In the genomic region with DNA sequence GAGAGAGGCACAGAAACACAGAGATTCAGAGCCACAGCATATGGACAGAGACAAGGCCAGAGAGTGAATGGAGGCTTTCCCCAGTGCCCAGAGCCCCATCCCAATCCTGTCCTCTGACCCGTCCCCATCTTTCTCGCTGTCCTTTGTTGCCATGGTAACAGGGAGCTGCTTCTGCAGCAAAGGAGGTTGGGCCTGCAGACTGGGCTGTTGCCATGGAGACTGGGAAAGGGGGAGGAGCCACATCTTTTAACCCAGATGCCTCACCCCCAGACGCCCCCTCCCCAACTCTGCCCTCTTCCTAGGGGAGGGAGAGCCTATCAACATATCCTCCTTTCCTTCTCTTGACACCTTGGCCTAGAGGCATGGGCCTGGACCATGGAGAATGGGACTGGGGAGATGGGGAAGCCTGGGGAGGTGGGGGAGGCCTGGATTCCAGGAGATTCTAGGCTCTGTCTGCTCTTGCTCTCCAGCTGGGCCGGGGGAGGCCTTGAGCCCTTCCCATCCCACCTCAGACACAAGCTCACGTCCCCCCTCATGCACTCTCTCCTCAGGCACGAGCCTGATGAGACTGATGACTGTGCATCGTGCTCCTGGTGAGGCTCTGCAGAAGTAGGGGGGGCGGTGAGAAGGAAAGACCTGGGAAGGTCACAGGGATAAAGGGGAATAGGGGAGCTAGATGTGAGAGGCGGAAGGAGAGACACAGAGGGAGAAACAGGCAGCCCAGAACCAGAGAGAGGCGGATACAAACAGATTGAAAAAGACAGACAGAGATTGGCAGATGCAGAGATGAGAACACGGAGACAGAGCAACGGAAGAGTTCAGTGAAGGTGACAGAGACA, we compare ENCODE assay signal across 9 cellular contexts. TPM values are rescaled to one million over a fixed set of nuclear protein-coding genes. Genes with fewer than 3 reads are reported as not detected.
A peak's percentile ranks its signal among the peaks of the same experiment; 100 is the strongest.
DNase-seq lines count a peak whose midpoint lies in the region; ATAC-seq lines count a peak whose summit lies in the region.
"Had no signal": no experiment of that assay in that cellular context is flagged by ENCODE, and none has a peak within 500 bp of the region (broad histone marks: within the 10 kb centered on the region; RNA-seq: fewer than 3 reads in every experiment).

No MANE protein-coding gene starts in this region.

- H3K27ac Mint-ChIP-seq in activated CD4-positive, alpha-beta T cell treated with anti-CD3 and anti-CD28 coated beads, Interleukin-2, amount 10 ng/mL, durations not matched to agents 24 days and 14 days, result no peak overlapping the region
- no peak overlapping the region for H3K27ac Mint-ChIP-seq in stimulated activated memory B cell treated with anti-CD40 and anti-IgM and Interleukin-4, amounts not matched to agents 10 μg/mL and 1 μg/mL and 100 μg/mL, for 72 hours

- intact Hi-C loops in activated CD4-positive, alpha-beta T cell treated with anti-CD3 and anti-CD28 coated beads, Interleukin-2, amount 10 ng/mL, durations not matched to agents 24 days and 14 days (cut with micrococcal nuclease), result loop anchor here (5.0 kb wide), 1 partner anchor 36 kb away; no protein-coding TSS in a partner anchor

- H3K4me1 Mint-ChIP-seq in activated CD4-positive, alpha-beta T cell treated with anti-CD3 and anti-CD28 coated beads, Interleukin-2, amount 10 ng/mL, durations not matched to agents 24 days and 14 days, result peaks cover 26% of the 10 kb centered on the region
- peaks cover 44% of the 10 kb centered on the region for H3K4me1 Mint-ChIP-seq in stimulated activated memory B cell treated with anti-CD40 and anti-IgM and Interleukin-4, amounts not matched to agents 10 μg/mL and 1 μg/mL and 100 μg/mL, for 72 hours

- no peak for ATAC-seq in stimulated activated memory B cell treated with anti-CD40 and anti-IgM and Interleukin-4, amounts not matched to agents 10 μg/mL and 1 μg/mL and 100 μg/mL, for 72 hours

- peak; percentile 16 for DNase-seq in activated CD4-positive, alpha-beta T cell treated with anti-CD3 and anti-CD28 coated beads for 48 hours
- DNase-seq in activated CD4-positive, alpha-beta T cell treated with anti-CD3 and anti-CD28 coated beads, Interleukin-2, amount 10 ng/mL, durations not matched to agents 24 days and 14 days, result no peak
- peak; percentile 73 for DNase-seq in NCI-H1694 treated with DMSO at 0.1 percent for 48 hours (lab: John Stamatoyannopoulos, UW)
- DNase-seq in cerebellum (ENCODE audit: low spot score), result peak; percentile 90
- DNase-seq in HK-2 (ENCODE audit: unreplicated experiment), result no peak
- DNase-seq in effector CD4-positive, alpha-beta T cell, result no peak
- no peak for DNase-seq in SIG-M5 treated with dmso at 0.1 percent for 504 hours (lab: John Stamatoyannopoulos, UW; ENCODE audit: unreplicated experiment)
- DNase-seq: lower lobe of right lung had no signal

- H3K27me3 Mint-ChIP-seq in activated CD4-positive, alpha-beta T cell treated with anti-CD3 and anti-CD28 coated beads, Interleukin-2, amount 10 ng/mL, durations not matched to agents 24 days and 14 days, result peaks cover 62% of the 10 kb centered on the region
- peaks cover 68% of the 10 kb centered on the region for H3K27me3 Mint-ChIP-seq in stimulated activated memory B cell treated with anti-CD40 and anti-IgM and Interleukin-4, amounts not matched to agents 10 μg/mL and 1 μg/mL and 100 μg/mL, for 72 hours

- no peaks in the 10 kb centered on the region for H3K9me3 Mint-ChIP-seq in activated CD4-positive, alpha-beta T cell treated with anti-CD3 and anti-CD28 coated beads, Interleukin-2, amount 10 ng/mL, durations not matched to agents 24 days and 14 days
- H3K9me3 Mint-ChIP-seq in stimulated activated memory B cell treated with anti-CD40 and anti-IgM and Interleukin-4, amounts not matched to agents 10 μg/mL and 1 μg/mL and 100 μg/mL, for 72 hours, result no peaks in the 10 kb centered on the region

- H3K4me3 Mint-ChIP-seq in activated CD4-positive, alpha-beta T cell treated with anti-CD3 and anti-CD28 coated beads, Interleukin-2, amount 10 ng/mL, durations not matched to agents 24 days and 14 days, result no peak overlapping the region
- H3K4me3 Mint-ChIP-seq in stimulated activated memory B cell treated with anti-CD40 and anti-IgM and Interleukin-4, amounts not matched to agents 10 μg/mL and 1 μg/mL and 100 μg/mL, for 72 hours, result peak overlapping the region; percentile 1

- H3K36me3 Mint-ChIP-seq in activated CD4-positive, alpha-beta T cell treated with anti-CD3 and anti-CD28 coated beads, Interleukin-2, amount 10 ng/mL, durations not matched to agents 24 days and 14 days (ENCODE audit: low read depth), result peaks cover 3% of the 10 kb centered on the region
- no peaks in the 10 kb centered on the region for H3K36me3 Mint-ChIP-seq in stimulated activated memory B cell treated with anti-CD40 and anti-IgM and Interleukin-4, amounts not matched to agents 10 μg/mL and 1 μg/mL and 100 μg/mL, for 72 hours

RNA-seq across cellular contexts. Expression of a gene that starts 2.1 kb away (rescaled TPM):
- 0.68 and 1.2 TPM in 2 replicates for total RNA-seq in activated CD4-positive, alpha-beta T cell treated with anti-CD3 and anti-CD28 coated beads, Interleukin-2, amount 10 ng/mL, durations not matched to agents 24 days and 14 days
- total RNA-seq in cerebellum, result 122 TPM

RNA-seq across cellular contexts. Expression of a gene that starts 37.1 kb away (rescaled TPM):
- total RNA-seq in activated CD4-positive, alpha-beta T cell treated with anti-CD3 and anti-CD28 coated beads, Interleukin-2, amount 10 ng/mL, durations not matched to agents 24 days and 14 days, result 37.2 and 41.5 TPM in 2 replicates
- total RNA-seq in cerebellum, result 62.8 TPM

Comparison
In these comparisons a context has a peak if more than half of its experiments do, and no peak if none do; other contexts are left out.
1. DNase-seq: peak in activated CD4-positive, alpha-beta T cell treated with anti-CD3 and anti-CD28 coated beads for 48 hours (single experiment), NCI-H1694 treated with DMSO at 0.1 percent for 48 hours (single experiment) and cerebellum (single experiment); none in activated CD4-positive, alpha-beta T cell treated with anti-CD3 and anti-CD28 coated beads, Interleukin-2, amount 10 ng/mL, durations not matched to agents 24 days and 14 days (single experiment), HK-2 (single experiment), effector CD4-positive, alpha-beta T cell (single experiment) and SIG-M5 treated with dmso at 0.1 percent for 504 hours (single experiment).
2. RNA of a gene that starts 2.1 kb away (total RNA-seq): 122 TPM in cerebellum (single experiment); 0.68 to 1.2 TPM in activated CD4-positive, alpha-beta T cell treated with anti-CD3 and anti-CD28 coated beads, Interleukin-2, amount 10 ng/mL, durations not matched to agents 24 days and 14 days; every median in the first group is over 10 times any median in the second.